Comparison of ENCODE assay signal across 31 cellular contexts in the genomic region with DNA sequence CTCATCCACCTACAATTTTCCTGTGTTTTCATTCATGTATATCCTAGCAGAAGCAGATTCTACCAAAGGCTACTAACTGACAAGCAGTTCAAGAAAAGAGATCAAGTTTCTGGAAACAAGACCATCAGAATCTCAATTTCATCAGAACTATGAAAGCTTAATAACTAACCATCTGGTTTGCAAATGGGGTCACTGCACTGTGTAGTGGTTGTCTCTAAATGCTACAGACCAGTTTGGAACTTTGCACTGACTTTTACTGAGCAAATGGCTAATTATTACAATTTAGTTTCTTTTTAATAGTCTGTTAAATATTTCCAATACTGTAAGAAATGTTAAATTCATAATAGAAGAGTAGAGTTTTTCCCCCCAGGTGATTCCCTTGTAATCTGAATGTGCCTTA.
DNase-seq lines count a peak whose midpoint lies in the region; ATAC-seq and TF ChIP-seq lines count a peak whose summit lies in the region.
"Had no signal": no experiment of that assay in that cellular context is flagged by ENCODE, and none has a peak within 500 bp of the region (broad histone marks: within the 10 kb centered on the region; RNA-seq: fewer than 3 reads in every experiment).

No MANE protein-coding gene starts in this region.

- no peak overlapping the region for H3K4me3 ChIP-seq in esophagus squamous epithelium
- H3K4me3 ChIP-seq: esophagus muscularis mucosa, mucosa of descending colon, SK-N-MC, tibial nerve had no signal

- H3K27me3 ChIP-seq in esophagus squamous epithelium, result no peaks in the 10 kb centered on the region
- H3K27me3 ChIP-seq: esophagus muscularis mucosa, tibial nerve had no signal

- H3K4me1 ChIP-seq in esophagus squamous epithelium, result no peaks in the 10 kb centered on the region
- H3K4me1 ChIP-seq: esophagus muscularis mucosa, tibial nerve had no signal

- TF ChIP-seq CTCF in esophagus squamous epithelium (IDR thresholded peaks at IDR 0.05), result no peak

- H3K27ac ChIP-seq in esophagus squamous epithelium, result no peak overlapping the region
- H3K27ac ChIP-seq: esophagus muscularis mucosa, SK-N-MC, tibial nerve had no signal

- DNase-seq in DMS 273 (lab: John Stamatoyannopoulos, UW; ENCODE audit: unreplicated experiment), result peak; percentile 60
- DNase-seq in NCI-H69 (lab: John Stamatoyannopoulos, UW), result peak; percentile 92
- no peak for DNase-seq in NCI-H146 (lab: John Stamatoyannopoulos, UW)
- no peak for DNase-seq in esophagus squamous epithelium (lab: John Stamatoyannopoulos, UW)
- no peak for DNase-seq in Right ventricle myocardium superior
- no peak for DNase-seq in central memory CD4-positive, alpha-beta T cell
- DNase-seq: activated CD4-positive, alpha-beta memory T cell treated with anti-CD3 and anti-CD28 coated beads for 36 hours; activated CD4-positive, CD25-positive, alpha-beta regulatory T cell treated with anti-CD3 and anti-CD28 coated beads, Interleukin-2, amount 50 U/mL, for 72 hours; activated naive CD4-positive, alpha-beta T cell; Calu3; dermis blood vessel endothelial cell; DND-41; foreskin melanocyte; GF-D8; HCEC 1CT; mammary epithelial cell; MM.1S; mucosa of descending colon; natural killer cell; NCI-H1105 treated with DMSO at 0.1 percent for 48 hours; NCI-H1930; NCI-H446 treated with DMSO at 0.1 percent for 48 hours; NK-92 treated with Interleukin-12 subunit alpha and Interleukin-12 subunit beta, amount 100 ng/mL, for 24 hours; stimulated activated CD4-positive, alpha-beta T cell treated with anti-CD3 and anti-CD28 coated beads, Interleukin-4, amount 100 ng/mL, for 24 hours; T-helper 17 cell had no signal

- intact Hi-C loops in esophagus squamous epithelium (cut with DNase I) (no loop called here), Right ventricle myocardium superior (cut with DNase I) (no loop called here)

- TF ChIP-seq POLR2A in esophagus squamous epithelium (IDR thresholded peaks at IDR 0.05), result no peak

- peaks cover 0 to 90% (median 14%) of the 10 kb centered on the region in 3 donors for H3K36me3 ChIP-seq in esophagus squamous epithelium

- no peaks in the 10 kb centered on the region for H3K9me3 ChIP-seq in esophagus squamous epithelium
- H3K9me3 ChIP-seq: esophagus muscularis mucosa, mucosa of descending colon, tibial nerve had no signal

- ATAC-seq in GM19467 (IDR thresholded peaks at IDR 0.05; ENCODE audit: unreplicated experiment), result peak; percentile 51
- ATAC-seq in HG03108 (IDR thresholded peaks at IDR 0.05; ENCODE audit: unreplicated experiment), result peak; percentile 54
- no peak for ATAC-seq in Right ventricle myocardium superior (ENCODE audit: poor library complexity)
- ATAC-seq: HepG2, mucosa of descending colon, natural killer cell, T-helper 17 cell had no signal

Comparison
In these comparisons a context has a peak if more than half of its experiments do, and no peak if none do; other contexts are left out.
1. DNase-seq: peak in DMS 273 (single experiment) and NCI-H69 (single experiment); none in NCI-H146 (single experiment), esophagus squamous epithelium (single experiment), Right ventricle myocardium superior (single experiment) and central memory CD4-positive, alpha-beta T cell (single experiment).